8 cellular contexts compared by ENCODE assay signal in genomic region chr17:28335959-28336871, GRCh38. TPM values are rescaled to one million over a fixed set of nuclear protein-coding genes. Genes with fewer than 3 reads are reported as not detected.
DNase-seq lines count a peak whose midpoint lies in the region; ATAC-seq and TF ChIP-seq lines count a peak whose summit lies in the region.

No MANE protein-coding gene starts in this region.

- H3K79me2 ChIP-seq in KMS-11 (ENCODE audit: insufficient read depth, low read depth) = no peaks in the 10 kb centered on the region; the same call in 1 of the 2 replicates

- H3K27me3 ChIP-seq in KMS-11 (ENCODE audit: insufficient read depth, low read depth) (no peaks in the 10 kb centered on the region), right lobe of liver (no peaks in the 10 kb centered on the region)

- no peaks in the 10 kb centered on the region for H4K20me1 ChIP-seq in KMS-11 (ENCODE audit: insufficient read depth)

- H3K4me3 Mint-ChIP-seq in stimulated activated naive CD8-positive, alpha-beta T cell treated with anti-CD3 and anti-CD28 coated beads, Interleukin-15, amount 100 ng/mL, for 72 hours = peak overlapping the region; percentile 94 to 99

- TF ChIP-seq CTCF in KMS-11 (conservative IDR thresholded peaks at IDR 0.05; ENCODE audit: low read depth, low read length) (no peak), right lobe of liver (IDR thresholded peaks at IDR 0.05) (no peak)

- H3K4me3 ChIP-seq in KMS-11 (IDR thresholded peaks at IDR 0.05; ENCODE audit: insufficient read depth, low read depth, low read length) (no peak overlapping the region), right lobe of liver (peak overlapping the region; percentile 94 to 96 (median 95))

- H3K4me1 Mint-ChIP-seq in stimulated activated naive CD8-positive, alpha-beta T cell treated with anti-CD3 and anti-CD28 coated beads, Interleukin-15, amount 100 ng/mL, for 72 hours = peaks cover 51% of the 10 kb centered on the region

- ATAC-seq in right lobe of liver (peak; percentile 32 to 50 (median 44)), HG03108 (IDR thresholded peaks at IDR 0.05; ENCODE audit: unreplicated experiment) (no peak)
- ATAC-seq in stimulated activated naive CD8-positive, alpha-beta T cell treated with anti-CD3 and anti-CD28 coated beads, Interleukin-15, amount 100 ng/mL, for 72 hours = peak; percentile 5

- DNase-seq in ELR (ENCODE audit: low read depth) (peak; percentile 93), SW 1271 (lab: John Stamatoyannopoulos, UW) (peak; percentile 77 to 88), dermis blood vessel endothelial cell (peak; percentile 96), right lobe of liver (peak; percentile 77 to 82 (median 78)), KG1 (lab: John Stamatoyannopoulos, UW) (no peak)
- DNase-seq in stimulated activated naive CD8-positive, alpha-beta T cell treated with anti-CD3 and anti-CD28 coated beads, Interleukin-15, amount 100 ng/mL, for 72 hours = peak in 1 of 2 donors; percentile 25

- H3K4me1 ChIP-seq in KMS-11 (ENCODE audit: low read depth, poor library complexity, severe bottlenecking) (peaks cover 15% of the 10 kb centered on the region), right lobe of liver (peaks cover 0 to 34% (median 11%) of the 10 kb centered on the region in 4 donors)

- peak overlapping the region; percentile 74 for H2AFZ ChIP-seq in KMS-11 (ENCODE audit: low read depth)

- no peaks in the 10 kb centered on the region for H3K27me3 Mint-ChIP-seq in stimulated activated naive CD8-positive, alpha-beta T cell treated with anti-CD3 and anti-CD28 coated beads, Interleukin-15, amount 100 ng/mL, for 72 hours

- TF ChIP-seq POLR2A in right lobe of liver (IDR thresholded peaks at IDR 0.05) = peak; percentile 48

- H3K9ac ChIP-seq in KMS-11 = peak overlapping the region; percentile 74; the same call in 1 of the 2 replicates

- peak overlapping the region; percentile 85 for H3K4me2 ChIP-seq in KMS-11

- intact Hi-C loops in right lobe of liver (cut with DNase I) = no loop called here

- H3K27ac ChIP-seq in KMS-11 (no peak overlapping the region), right lobe of liver (peak overlapping the region; percentile 95 to 99 (median 95))

- WGBS in right lobe of liver (ENCODE audit: insufficient coverage, low coverage, low lambda C conversion rate, missing lambda C conversion rate) = 4% methylated on average over 26 of the region's 29 CpGs

- H3K27ac Mint-ChIP-seq in stimulated activated naive CD8-positive, alpha-beta T cell treated with anti-CD3 and anti-CD28 coated beads, Interleukin-15, amount 100 ng/mL, for 72 hours = peak overlapping the region; percentile 98

- H3K36me3 ChIP-seq in KMS-11 (ENCODE audit: insufficient read depth) (no peaks in the 10 kb centered on the region), right lobe of liver (peaks cover 0 to 22% (median 9%) of the 10 kb centered on the region in 4 donors)

- H3K9me3 ChIP-seq in right lobe of liver = no peaks in the 10 kb centered on the region

- no peaks in the 10 kb centered on the region for H3K9me3 Mint-ChIP-seq in stimulated activated naive CD8-positive, alpha-beta T cell treated with anti-CD3 and anti-CD28 coated beads, Interleukin-15, amount 100 ng/mL, for 72 hours

RNA-seq across cellular contexts. Expression of gene TNFAIP1, which starts 0.7 kb away (rescaled TPM):
- total RNA-seq in dermis blood vessel endothelial cell = 107 and 108 TPM in 2 replicates
- total RNA-seq in right lobe of liver = 10 to 100 TPM; 32.3 to 87.6 (median 38.2) TPM

RNA-seq across cellular contexts. Expression of gene IFT20, which starts 0.9 kb away (rescaled TPM):
- total RNA-seq in dermis blood vessel endothelial cell (35.3 and 61.4 TPM in 2 replicates), right lobe of liver (10 to 100 TPM; 20.6 to 29.6 (median 26.1) TPM)

RNA-seq across cellular contexts. Expression of gene TMEM97, which starts 17.2 kb away (rescaled TPM):
- 9.0 and 27.4 TPM in 2 replicates for total RNA-seq in dermis blood vessel endothelial cell
- 10 to 100 TPM; 20.0 to 84.0 (median 44.2) TPM for total RNA-seq in right lobe of liver

RNA-seq across cellular contexts. Expression of gene POLDIP2, which starts 21.1 kb away (rescaled TPM):
- total RNA-seq in dermis blood vessel endothelial cell (69.4 and 92.4 TPM in 2 replicates), right lobe of liver (100 to 1,000 TPM in 5 of 6 experiments, 10 to 100 TPM in 1; 92.5 to 156 (median 130) TPM)

RNA-seq across cellular contexts. Expression of gene SEBOX, which starts 28.8 kb away (rescaled TPM):
- total RNA-seq in dermis blood vessel endothelial cell (not detected in 2 replicates), right lobe of liver (not detected)
